Comparison of ENCODE assay signal across 17 cellular contexts in genomic region chr17:46046957-46047356, GRCh38. TPM values are rescaled to one million over a fixed set of nuclear protein-coding genes. Genes with fewer than 3 reads are reported as not detected.
DNase-seq lines count a peak whose midpoint lies in the region; ATAC-seq, FAIRE-seq and TF ChIP-seq lines count a peak whose summit lies in the region.
"Had no signal": no experiment of that assay in that cellular context is flagged by ENCODE, and none has a peak within 500 bp of the region (broad histone marks: within the 10 kb centered on the region; RNA-seq: fewer than 3 reads in every experiment).

No MANE protein-coding gene starts in this region.

- no peaks in the 10 kb centered on the region for H3K27me3 ChIP-seq in body of pancreas
- H3K27me3 ChIP-seq in liver (ENCODE audit: control insufficient read depth in 4 of 4, insufficient read depth in 4 of 4, low read length in 3 of 4): no peaks in the 10 kb centered on the region
- no peaks in the 10 kb centered on the region for H3K27me3 ChIP-seq in thyroid gland
- H3K27me3 ChIP-seq in upper lobe of left lung: no peaks in the 10 kb centered on the region
- H3K27me3 ChIP-seq: tibial artery had no signal

- no peak for TF ChIP-seq POLR2A in body of pancreas (IDR thresholded peaks at IDR 0.05)
- TF ChIP-seq POLR2A in thyroid gland (IDR thresholded peaks at IDR 0.05): no peak
- no peak for TF ChIP-seq POLR2A in upper lobe of left lung (IDR thresholded peaks at IDR 0.05)

- peak in 1 of 2 donors; percentile 32 for TF ChIP-seq RAD21 in liver (IDR thresholded peaks at IDR 0.05)

- DNase-seq in activated naive CD8-positive, alpha-beta T cell treated with anti-CD3 and anti-CD28 coated beads for 36 hours: no peak
- DNase-seq in body of pancreas (no peak), thyroid gland (no peak), GM19240 (ENCODE audit: insufficient read length, low spot score) (no peak), D721Med (ENCODE audit: insufficient read length, low spot score) (no peak), upper lobe of left lung (no peak)
- DNase-seq: activated CD4-positive, alpha-beta T cell treated with anti-CD3 and anti-CD28 coated beads for 4 hours; activated naive CD8-positive, alpha-beta T cell treated with anti-CD3 and anti-CD28 coated beads, Interleukin-2, amount 10 ng/mL, durations not matched to agents 7 days and 5 days; erythroblast; naive thymus-derived CD8-positive, alpha-beta T cell; NCI-H1930; stimulated activated CD8-positive, alpha-beta memory T cell treated with anti-CD3 and anti-CD28 coated beads, Interleukin-4, amount 100 ng/mL, for 48 hours; tibial artery had no signal

- intact Hi-C loops in body of pancreas (cut with DNase I): no loop called here
- intact Hi-C loops in thyroid gland (cut with DNase I): loop anchor here (5.0 kb wide), 1 partner anchor 165 kb away; no protein-coding TSS in a partner anchor

- peaks cover 6 to 17% of the 10 kb centered on the region in 2 donors for H3K36me3 ChIP-seq in body of pancreas (replicated peaks in 1 of 2; ENCODE audit: insufficient read depth in 1 of 2, low read depth in 2 of 2)
- peaks cover 8 to 37% (median 22%) of the 10 kb centered on the region in 4 donors for H3K36me3 ChIP-seq in liver (ENCODE audit: control insufficient read depth in 4 of 4, insufficient read depth in 3 of 4, low read depth in 1 of 4, low read length in 3 of 4)
- H3K36me3 ChIP-seq in thyroid gland: peaks cover 9 to 17% of the 10 kb centered on the region in 2 donors
- peaks cover 18 to 68% (median 34%) of the 10 kb centered on the region in 4 donors for H3K36me3 ChIP-seq in upper lobe of left lung

- H3K9me3 ChIP-seq in body of pancreas (no peaks in the 10 kb centered on the region), liver (ENCODE audit: control insufficient read depth in 4 of 4, low read length in 3 of 4) (no peaks in the 10 kb centered on the region), thyroid gland (no peaks in the 10 kb centered on the region), upper lobe of left lung (no peaks in the 10 kb centered on the region)
- H3K9me3 ChIP-seq: tibial artery had no signal

- FAIRE-seq in D721Med (lab: Jason Lieb, UNC): no peak

- no peak for ATAC-seq in body of pancreas
- ATAC-seq in upper lobe of left lung (ENCODE audit: low FRiP score in 2 of 2): no peak
- ATAC-seq: naive thymus-derived CD8-positive, alpha-beta T cell had no signal

- peaks cover 40% of the 10 kb centered on the region for H3K4me1 Mint-ChIP-seq in activated naive CD8-positive, alpha-beta T cell (ENCODE audit: low read depth)
- peaks cover 44% of the 10 kb centered on the region for H3K4me1 Mint-ChIP-seq in activated naive CD8-positive, alpha-beta T cell treated with anti-CD3 and anti-CD28 coated beads for 36 hours

- peak overlapping the region in 3 of 4 donors; percentile 7 to 86 (median 26) for H3K27ac ChIP-seq in body of pancreas
- peak overlapping the region; percentile 9 to 55 for H3K27ac ChIP-seq in liver (ENCODE audit: low read depth in 1 of 2, low read length in 2 of 2)
- peak overlapping the region; percentile 57 to 89 (median 83) for H3K27ac ChIP-seq in thyroid gland
- no peak overlapping the region for H3K27ac ChIP-seq in upper lobe of left lung
- H3K27ac ChIP-seq: RWPE1, tibial artery had no signal

- H3K4me3 ChIP-seq in body of pancreas (no peak overlapping the region), liver (ENCODE audit: low read depth in 1 of 3, low read length in 3 of 3) (no peak overlapping the region), thyroid gland (replicated peaks in 1 of 3) (no peak overlapping the region), upper lobe of left lung (no peak overlapping the region)
- H3K4me3 ChIP-seq: tibial artery had no signal

- H3K9me3 Mint-ChIP-seq in activated naive CD8-positive, alpha-beta T cell (ENCODE audit: low read depth): no peaks in the 10 kb centered on the region
- H3K9me3 Mint-ChIP-seq in activated naive CD8-positive, alpha-beta T cell treated with anti-CD3 and anti-CD28 coated beads for 36 hours: no peaks in the 10 kb centered on the region
- H3K9me3 Mint-ChIP-seq: activated naive CD8-positive, alpha-beta T cell treated with anti-CD3 and anti-CD28 coated beads, Interleukin-2, amount 10 ng/mL, durations not matched to agents 7 days and 5 days; naive thymus-derived CD8-positive, alpha-beta T cell had no signal

- H3K27ac Mint-ChIP-seq in activated naive CD8-positive, alpha-beta T cell: peak overlapping the region; percentile 46
- H3K27ac Mint-ChIP-seq in activated naive CD8-positive, alpha-beta T cell treated with anti-CD3 and anti-CD28 coated beads for 36 hours: no peak overlapping the region
- H3K27ac Mint-ChIP-seq: activated naive CD8-positive, alpha-beta T cell treated with anti-CD3 and anti-CD28 coated beads, Interleukin-2, amount 10 ng/mL, durations not matched to agents 7 days and 5 days had no signal

- TF ChIP-seq CTCF in body of pancreas (IDR thresholded peaks at IDR 0.05): peak in 4 of 7 experiments; percentile 11 to 31 (median 22)
- TF ChIP-seq CTCF in liver (IDR thresholded peaks at IDR 0.05; ENCODE audit: low read depth, low read length, missing input control): no peak
- TF ChIP-seq CTCF in thyroid gland (IDR thresholded peaks at IDR 0.05): peak in 4 of 6 experiments; percentile 11 to 40 (median 25)
- TF ChIP-seq CTCF in D721Med (IDR thresholded peaks at IDR 0.05; ENCODE audit: insufficient read depth, missing control alignments): no peak
- no peak for TF ChIP-seq CTCF in upper lobe of left lung (IDR thresholded peaks at IDR 0.05)

- H3K4me1 ChIP-seq in body of pancreas (peaks cover 71% of the 10 kb centered on the region), liver (ENCODE audit: control insufficient read depth in 4 of 4, insufficient read depth in 4 of 4, low read length in 3 of 4) (peaks cover 9 to 22% (median 14%) of the 10 kb centered on the region in 4 donors), thyroid gland (peaks cover 46 to 50% of the 10 kb centered on the region in 2 donors), upper lobe of left lung (peaks cover 25 to 42% (median 34%) of the 10 kb centered on the region in 4 donors)

- peaks cover 19% of the 10 kb centered on the region for H3K36me3 Mint-ChIP-seq in activated naive CD8-positive, alpha-beta T cell
- H3K36me3 Mint-ChIP-seq in activated naive CD8-positive, alpha-beta T cell treated with anti-CD3 and anti-CD28 coated beads for 36 hours: peaks cover 58% of the 10 kb centered on the region

- no peak overlapping the region for H3K4me3 Mint-ChIP-seq in activated naive CD8-positive, alpha-beta T cell
- H3K4me3 Mint-ChIP-seq in activated naive CD8-positive, alpha-beta T cell treated with anti-CD3 and anti-CD28 coated beads for 36 hours: no peak overlapping the region
- H3K4me3 Mint-ChIP-seq: activated naive CD8-positive, alpha-beta T cell treated with anti-CD3 and anti-CD28 coated beads, Interleukin-2, amount 10 ng/mL, durations not matched to agents 7 days and 5 days; naive thymus-derived CD8-positive, alpha-beta T cell had no signal

- TF ChIP-seq EP300 in upper lobe of left lung (IDR thresholded peaks at IDR 0.05): no peak

- WGBS in body of pancreas, 2 donors: 23% methylated on average over 1 of the region's 1 CpG
- WGBS in liver: 20% methylated on average over 1 of the region's 1 CpG
- 26 to 31% methylated on average over 1 of the region's 1 CpG for WGBS in thyroid gland, 2 donors
- 47 to 50% methylated on average over 1 of the region's 1 CpG for WGBS in upper lobe of left lung, 2 donors

- no peak overlapping the region for H3K9ac ChIP-seq in liver (ENCODE audit: low read depth in 1 of 2, low read length in 2 of 2)

- no peaks in the 10 kb centered on the region for H3K27me3 Mint-ChIP-seq in activated naive CD8-positive, alpha-beta T cell
- no peaks in the 10 kb centered on the region for H3K27me3 Mint-ChIP-seq in activated naive CD8-positive, alpha-beta T cell treated with anti-CD3 and anti-CD28 coated beads for 36 hours
- H3K27me3 Mint-ChIP-seq: activated naive CD8-positive, alpha-beta T cell treated with anti-CD3 and anti-CD28 coated beads, Interleukin-2, amount 10 ng/mL, durations not matched to agents 7 days and 5 days; naive thymus-derived CD8-positive, alpha-beta T cell had no signal

TF ChIP-seq in liver, 16 proteins besides CTCF, POLR2A, EP300 and RAD21 (continues in another document):
- no peak for TF ChIP-seq ATF3 (IDR thresholded peaks at IDR 0.05)
- no peak for TF ChIP-seq GABPA (IDR thresholded peaks at IDR 0.05 in 1 of 2, conservative IDR thresholded peaks at IDR 0.05 in 1 of 2)
- TF ChIP-seq HNF4G (IDR thresholded peaks at IDR 0.05): no peak
- TF ChIP-seq FOXA1 (IDR thresholded peaks at IDR 0.05): peak; percentile 26
- no peak for TF ChIP-seq NR2F2 (IDR thresholded peaks at IDR 0.05)
- TF ChIP-seq EGR1 (IDR thresholded peaks at IDR 0.05; ENCODE audit: low read depth in 2 of 2): peak in 1 of 2 donors; percentile 62
- peak; percentile 39 to 74 for TF ChIP-seq RXRA (IDR thresholded peaks at IDR 0.05)
- TF ChIP-seq HNF4A (conservative IDR thresholded peaks at IDR 0.05): peak in 1 of 2 donors; percentile 43
- peak; percentile 18 to 38 for TF ChIP-seq JUND (IDR thresholded peaks at IDR 0.05)

RNA-seq across cellular contexts. Expression of gene STH, which starts 47.9 kb away (rescaled TPM):
- not detected for total RNA-seq in activated naive CD8-positive, alpha-beta T cell treated with anti-CD3 and anti-CD28 coated beads for 36 hours
- total RNA-seq in body of pancreas: not detected
- not detected for total RNA-seq in liver
- not detected for polyA plus RNA-seq in liver
- not detected for total RNA-seq in thyroid gland
- not detected for total RNA-seq in upper lobe of left lung
- total RNA-seq: activated naive CD8-positive, alpha-beta T cell treated with anti-CD3 and anti-CD28 coated beads, Interleukin-2, amount 10 ng/mL, durations not matched to agents 7 days and 5 days; lower leg skin; naive thymus-derived CD8-positive, alpha-beta T cell had no signal
- polyA plus RNA-seq: naive thymus-derived CD8-positive, alpha-beta T cell had no signal

Comparison
In these comparisons a context has a peak if more than half of its experiments do, and no peak if none do; other contexts are left out.
1. H3K27ac ChIP-seq: peak in body of pancreas (3 of 4), liver (2 of 2) and thyroid gland (3 of 3); none in upper lobe of left lung (0 of 4).
2. CTCF ChIP-seq: peak in body of pancreas (4 of 7) and thyroid gland (4 of 6); none in liver (single experiment), D721Med (single experiment) and upper lobe of left lung (0 of 6).